17 cellular contexts compared by ENCODE assay signal in genomic region chr3:32612551-32612950, GRCh38.
"Had no signal": no experiment of that assay in that cellular context is flagged by ENCODE, and none has a peak within 500 bp of the region (broad histone marks: within the 10 kb centered on the region; RNA-seq: fewer than 3 reads in every experiment).

No MANE protein-coding gene starts in this region.

- H3K4me1 ChIP-seq: colonic mucosa, sigmoid colon had no signal

- H3K4me2 ChIP-seq: smooth muscle cell had no signal

- H3K27me3 ChIP-seq: brain microvascular endothelial cell, colonic mucosa, neutrophil, sigmoid colon, upper lobe of left lung had no signal

- DNase-seq: activated CD4-positive, alpha-beta T cell treated with anti-CD3 and anti-CD28 coated beads, Interleukin-2, amount 50 U/mL, for 1 hour; activated CD4-positive, CD25-positive, alpha-beta regulatory T cell treated with anti-CD3 and anti-CD28 coated beads, Interleukin-2, amount 50 U/mL, for 72 hours; activated CD8-positive, alpha-beta T cell treated with anti-CD3 and anti-CD28 coated beads, Interleukin-2, amount 10 ng/mL, durations not matched to agents 7 days and 5 days; activated gamma-delta T cell; aorta; brain microvascular endothelial cell; colonic mucosa; midbrain; sigmoid colon; stimulated activated CD4-positive, alpha-beta T cell treated with anti-CD3 and anti-CD28 coated beads, Interleukin-15, amount 100 ng/mL, for 24 hours; upper lobe of left lung; WERI-Rb-1 had no signal

- H3K9me3 ChIP-seq: colonic mucosa, neutrophil, sigmoid colon, upper lobe of left lung had no signal

- H3K36me3 ChIP-seq: brain microvascular endothelial cell, colonic mucosa, neutrophil, sigmoid colon, upper lobe of left lung, WERI-Rb-1 had no signal

- ATAC-seq: activated CD8-positive, alpha-beta T cell treated with anti-CD3 and anti-CD28 coated beads, Interleukin-2, amount 10 ng/mL, durations not matched to agents 7 days and 5 days; left lobe of liver; SK-N-SH treated with all-trans-retinoic acid at 6 μM for 48 hours; stimulated activated memory B cell treated with anti-CD40 and anti-IgM and Interleukin-4, amounts not matched to agents 10 μg/mL and 1 μg/mL and 100 μg/mL, for 72 hours had no signal

- H3K4me3 ChIP-seq: colonic mucosa, sigmoid colon, smooth muscle cell, upper lobe of left lung had no signal

- H3K27ac ChIP-seq: brain microvascular endothelial cell, colonic mucosa, neutrophil, sigmoid colon, upper lobe of left lung, WERI-Rb-1 had no signal
